8 cellular contexts compared by ENCODE assay signal in the genomic region with DNA sequence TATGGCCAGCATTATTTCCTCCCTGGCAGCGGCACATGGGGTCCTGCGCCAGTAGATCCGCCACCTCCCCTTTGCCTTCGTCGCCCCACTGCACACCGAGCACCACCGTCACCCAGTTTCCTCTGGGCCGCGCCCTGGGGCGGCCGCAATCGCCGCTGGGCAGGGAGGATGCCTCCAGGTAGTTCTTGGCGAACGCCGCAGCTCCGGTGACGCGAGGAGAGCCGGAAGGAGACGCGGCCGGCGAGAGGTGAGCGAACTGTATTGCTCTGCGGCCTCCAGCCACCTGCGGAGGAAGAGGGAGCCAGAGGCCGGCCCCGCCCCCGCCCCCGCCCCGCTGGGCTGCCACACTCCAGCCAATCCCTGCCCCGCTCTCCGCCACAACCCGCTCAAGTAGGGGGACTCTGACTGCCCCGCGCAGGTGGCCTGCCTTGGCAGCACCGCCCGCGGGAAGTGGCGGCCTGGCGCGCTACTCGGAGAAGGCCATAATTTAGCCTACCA. TPM values are rescaled to one million over a fixed set of nuclear protein-coding genes. Genes with fewer than 3 reads are reported as not detected.
DNase-seq lines count a peak whose midpoint lies in the region; ATAC-seq, FAIRE-seq and TF ChIP-seq lines count a peak whose summit lies in the region.

No MANE protein-coding gene starts in this region.

- FAIRE-seq in endothelial cell of umbilical vein (lab: Jason Lieb, UNC): no peak

- no peak for TF ChIP-seq POLR2A in endothelial cell of umbilical vein (IDR thresholded peaks at IDR 0.05; ENCODE audit: low read depth, low read length)

- intact Hi-C loops in endothelial cell of umbilical vein (cut with micrococcal nuclease): no loop called here

- H3K4me3 ChIP-seq in HUES6 (ENCODE audit: low read depth, low read length): peak overlapping the region; percentile 41
- peak overlapping the region in 1 of 3 experiments; percentile 4 for H3K4me3 ChIP-seq in endothelial cell of umbilical vein (replicated peaks in 1 of 3; ENCODE audit: insufficient read depth in 1 of 3, low read depth in 1 of 3, low read length in 3 of 3)
- H3K4me3 ChIP-seq in parathyroid adenoma (ENCODE audit: low read depth, low read length): peak overlapping the region; percentile 43

- peak; percentile 72 for ATAC-seq in GM21360 (IDR thresholded peaks at IDR 0.05; ENCODE audit: unreplicated experiment)

- H2AFZ ChIP-seq in endothelial cell of umbilical vein (ENCODE audit: low read depth, low read length): no peak overlapping the region
- H2AFZ ChIP-seq in parathyroid adenoma: peak overlapping the region; percentile 38

- H3K9me1 ChIP-seq in endothelial cell of umbilical vein (replicated peaks; ENCODE audit: control insufficient read depth, extremely low read depth, insufficient read depth, low read length): no peaks in the 10 kb centered on the region

- H3K9ac ChIP-seq in HUES6 (ENCODE audit: low read length) (no peak overlapping the region), endothelial cell of umbilical vein (replicated peaks; ENCODE audit: extremely low read depth, insufficient read depth, low read length) (no peak overlapping the region), parathyroid adenoma (no peak overlapping the region)

- H3K27ac ChIP-seq in HUES6 (ENCODE audit: low read depth, low read length) (no peak overlapping the region), endothelial cell of umbilical vein (ENCODE audit: insufficient read depth, low read depth, low read length) (no peak overlapping the region), parathyroid adenoma (no peak overlapping the region)

- peaks cover 54% of the 10 kb centered on the region for H3K27me3 ChIP-seq in HUES6 (ENCODE audit: control insufficient read depth, insufficient read depth, low read length)
- H3K27me3 ChIP-seq in endothelial cell of umbilical vein (ENCODE audit: control insufficient read depth in 2 of 2, insufficient read depth in 2 of 2, low read length in 2 of 2): peaks cover 36 to 62% of the 10 kb centered on the region in 2 experiments
- no peaks in the 10 kb centered on the region for H3K27me3 ChIP-seq in parathyroid adenoma (ENCODE audit: control insufficient read depth, insufficient read depth, low read length)

- DNase-seq in D341Med (ENCODE audit: low spot score) (peak; percentile 60), endothelial cell of umbilical vein (ENCODE audit: low read depth, low spot score) (no peak), GF-D8 (lab: John Stamatoyannopoulos, UW) (no peak), Ammon's horn (ENCODE audit: low spot score) (no peak)
- DNase-seq in activated CD4-positive, alpha-beta T cell treated with anti-CD3 and anti-CD28 coated beads, Interleukin-2, amount 50 U/mL, for 1 hour: peak; percentile 52

- H3K4me1 ChIP-seq in HUES6 (ENCODE audit: control insufficient read depth, insufficient read depth, low read length) (0 out of 2 replicates have a peak, but pooled peaks cover 3% of the 10 kb centered on the region), endothelial cell of umbilical vein (ENCODE audit: control insufficient read depth, extremely low read depth, insufficient read depth, low read length) (no peaks in the 10 kb centered on the region), parathyroid adenoma (no peaks in the 10 kb centered on the region)

- H3K79me2 ChIP-seq in endothelial cell of umbilical vein (ENCODE audit: control insufficient read depth, insufficient read depth, low read length) (no peaks in the 10 kb centered on the region), parathyroid adenoma (no peaks in the 10 kb centered on the region)

- POLR2A ChIA-PET in endothelial cell of umbilical vein (lab: Charles Lee): no interaction called here

- H3K9me3 ChIP-seq in HUES6 (ENCODE audit: control insufficient read depth, insufficient read depth, low read depth, low read length): 0 out of 2 replicates have a peak, but pooled peaks cover 4% of the 10 kb centered on the region
- no peaks in the 10 kb centered on the region for H3K9me3 ChIP-seq in endothelial cell of umbilical vein (replicated peaks; ENCODE audit: control insufficient read depth, insufficient read depth, low read length)
- no peaks in the 10 kb centered on the region for H3K9me3 ChIP-seq in parathyroid adenoma (ENCODE audit: control insufficient read depth, low read length)

- H3K36me3 ChIP-seq in HUES6 (ENCODE audit: control insufficient read depth, insufficient read depth, low read length) (no peaks in the 10 kb centered on the region), endothelial cell of umbilical vein (ENCODE audit: control insufficient read depth in 2 of 2, extremely low read depth in 1 of 2, insufficient read depth in 2 of 2, low read length in 2 of 2) (no peaks in the 10 kb centered on the region), parathyroid adenoma (ENCODE audit: control insufficient read depth, insufficient read depth, low read length) (no peaks in the 10 kb centered on the region)

- no peak overlapping the region for H3K4me2 ChIP-seq in endothelial cell of umbilical vein (ENCODE audit: insufficient read depth, low read length)
- peak overlapping the region; percentile 0 for H3K4me2 ChIP-seq in parathyroid adenoma (ENCODE audit: low read length)

- CTCF ChIA-PET in endothelial cell of umbilical vein (lab: Charles Lee): no interaction called here

- dilution Hi-C loops in endothelial cell of umbilical vein (cut with MboI; ENCODE audit: extremely low pct_ligation_motif_present, low sequenced_read_pairs): no loop called here

- H4K20me1 ChIP-seq in endothelial cell of umbilical vein (replicated peaks; ENCODE audit: control insufficient read depth, extremely low read depth, insufficient read depth, low read length): no peaks in the 10 kb centered on the region

- no TSS peak for BruUV-seq in endothelial cell of umbilical vein (replicated peaks; lab: Mats Ljungman, UMichigan)

- TF ChIP-seq CTCF in endothelial cell of umbilical vein (IDR thresholded peaks at IDR 0.05; ENCODE audit: extremely low read depth in 1 of 2, insufficient read depth in 1 of 2, low read depth in 1 of 2, low read length in 2 of 2): no peak
- no peak for TF ChIP-seq CTCF in parathyroid adenoma (IDR thresholded peaks at IDR 0.05)

TF ChIP-seq in endothelial cell of umbilical vein, 7 proteins besides CTCF, POLR2A, EP300 and RAD21:
- TF ChIP-seq EZH2 (IDR thresholded peaks at IDR 0.05; ENCODE audit: borderline replicate concordance, low read depth, low read length, severe bottlenecking): peak; percentile 58
- no peak for TF ChIP-seq JUN (IDR thresholded peaks at IDR 0.05; ENCODE audit: borderline replicate concordance, insufficient read depth, insufficient read length, low read depth)

RNA-seq across cellular contexts. Expression of a gene that starts 11.8 kb away (rescaled TPM):
- 13.7 and 24.7 TPM in 2 replicates for total RNA-seq in endothelial cell of umbilical vein
- 1.8 and 2.3 TPM in 2 replicates for polyA plus RNA-seq in endothelial cell of umbilical vein
- 1.3 and 1.8 TPM in 2 replicates for polyA plus RNA-seq in endothelial cell of umbilical vein (2011; cell fraction: cytosol; rRNA removed)
- polyA plus RNA-seq in endothelial cell of umbilical vein (2011; cell fraction: nucleus; rRNA removed): 4.9 and 8.0 TPM in 2 replicates
- polyA plus RNA-seq in endothelial cell of umbilical vein (2012): 0.87 and 8.5 TPM in 2 replicates
- 10.4 and 13.7 TPM in 2 replicates for polyA minus RNA-seq in endothelial cell of umbilical vein
- polyA minus RNA-seq in endothelial cell of umbilical vein (2011; cell fraction: cytosol; rRNA and poly(A)+ RNA removed): 7.3 TPM
- polyA minus RNA-seq in endothelial cell of umbilical vein (2011; cell fraction: nucleus; rRNA and poly(A)+ RNA removed): 2.4 and 4.5 TPM in 2 replicates

RNA-seq across cellular contexts. Expression of a gene that starts 28.1 kb away (rescaled TPM):
- 29.9 and 42.6 TPM in 2 replicates for total RNA-seq in endothelial cell of umbilical vein
- 13.4 and 17.8 TPM in 2 replicates for polyA plus RNA-seq in endothelial cell of umbilical vein
- polyA plus RNA-seq in endothelial cell of umbilical vein (2011; cell fraction: cytosol; rRNA removed): 15.3 and 17.7 TPM in 2 replicates
- 76.7 and 78.6 TPM in 2 replicates for polyA plus RNA-seq in endothelial cell of umbilical vein (2011; cell fraction: nucleus; rRNA removed)
- 28.1 and 42.4 TPM in 2 replicates for polyA plus RNA-seq in endothelial cell of umbilical vein (2012)
- polyA minus RNA-seq in endothelial cell of umbilical vein: 28.9 and 33.5 TPM in 2 replicates
- not detected for polyA minus RNA-seq in endothelial cell of umbilical vein (2011; cell fraction: cytosol; rRNA and poly(A)+ RNA removed)
- polyA minus RNA-seq in endothelial cell of umbilical vein (2011; cell fraction: nucleus; rRNA and poly(A)+ RNA removed): 47.1 and 58.4 TPM in 2 replicates

Comparison
In these comparisons a context has a peak if more than half of its experiments do, and no peak if none do; other contexts are left out.
1. DNase-seq: peak in D341Med (single experiment) and activated CD4-positive, alpha-beta T cell treated with anti-CD3 and anti-CD28 coated beads, Interleukin-2, amount 50 U/mL, for 1 hour (single experiment); none in endothelial cell of umbilical vein (single experiment), GF-D8 (single experiment) and Ammon's horn (single experiment).